ENCODE assay signal across 8 cellular contexts in the genomic region with DNA sequence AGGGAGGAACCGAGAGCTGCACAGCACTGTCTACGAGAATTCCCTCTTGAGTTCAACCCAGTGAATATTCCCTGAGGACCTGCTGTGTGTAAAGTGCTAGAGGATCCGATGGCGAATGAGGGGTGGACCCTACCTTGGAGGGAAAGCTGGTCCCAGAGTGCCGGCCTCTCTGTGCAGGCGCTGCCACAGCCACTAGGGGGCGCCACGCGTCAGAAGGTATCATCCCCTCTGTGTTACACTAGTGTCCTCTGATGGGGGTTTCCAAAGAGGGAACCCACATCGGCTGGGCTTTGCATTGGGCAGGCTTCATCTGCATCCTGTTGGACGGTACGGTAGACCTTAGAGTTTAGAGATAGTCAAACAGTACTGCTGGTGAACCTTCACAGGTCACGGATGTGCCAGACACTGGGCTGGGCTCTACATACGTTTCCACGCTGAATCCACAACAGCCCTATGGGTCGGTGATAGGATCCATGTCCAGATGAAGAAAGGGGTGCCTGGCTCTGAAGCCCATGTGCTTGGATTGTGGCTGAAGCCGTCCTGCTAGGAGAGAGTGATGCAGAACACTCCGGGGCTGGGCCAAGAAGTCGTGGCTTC. TPM values are rescaled to one million over a fixed set of nuclear protein-coding genes. Genes with fewer than 3 reads are reported as not detected.
DNase-seq lines count a peak whose midpoint lies in the region; ATAC-seq and TF ChIP-seq lines count a peak whose summit lies in the region.

No MANE protein-coding gene starts in this region.

- peak; percentile 74 for TF ChIP-seq CTCF in AG04449 (IDR thresholded peaks at IDR 0.05; ENCODE audit: insufficient read depth, low read length, missing control alignments)
- TF ChIP-seq CTCF in heart right ventricle (IDR thresholded peaks at IDR 0.05) = peak; percentile 36 to 88 (median 82)

- no peak overlapping the region for H3K27ac ChIP-seq in heart right ventricle

- POLR2A ChIA-PET in AG04449 (lab: Yijun Ruan, JAX) = no interaction called here

- H3K4me1 ChIP-seq in heart right ventricle = peaks cover 0 to 27% (median 20%) of the 10 kb centered on the region in 9 donors

- peaks cover 0 to 100% (median 40%) of the 10 kb centered on the region in 9 donors for H3K36me3 ChIP-seq in heart right ventricle

- H3K4me3 ChIP-seq in AG04449 (ENCODE audit: low read depth, low read length) (no peak overlapping the region), heart right ventricle (no peak overlapping the region)

- CTCF ChIA-PET in AG04449 (lab: Yijun Ruan, JAX) = interaction anchor here (1.0 to 1.5 kb wide), 5 partner anchors 9 to 20 kb away, joined by 3 to 6 read pairs (median 4); no protein-coding TSS in a partner anchor

- DNase-seq in AG04449 (ENCODE audit: low read depth, low spot score) = no peak
- DNase-seq in RPMI8226 = peak; percentile 52
- peak; percentile 36 for DNase-seq in activated gamma-delta T cell (lab: John Stamatoyannopoulos, UW)
- peak in 1 of 2 donors; percentile 56 for DNase-seq in heart right ventricle
- peak; percentile 60 to 71 (median 68) for DNase-seq in stimulated activated CD4-positive, alpha-beta T cell treated with anti-CD3 and anti-CD28 coated beads, Interleukin-12 subunit alpha, Interleukin-12 subunit beta, amount 100 ng/mL, for 48 hours (ENCODE audit: low read depth in 2 of 3, low spot score in 1 of 3)

- intact Hi-C loops in heart right ventricle (cut with DNase I) = loop anchor here in 2 of 10 donors (5.0 to 10.0 kb wide), 3 partner anchors 38 to 154 kb away; partner anchors contain the start of genes COA5 (in 1 of the 2), INPP4A (in 1 of the 2) and UNC50 (in 1 of the 2)

- ATAC-seq in GM18517 (IDR thresholded peaks at IDR 0.05; ENCODE audit: unreplicated experiment) (peak; percentile 53), heart right ventricle (peak in 5 of 8 donors; percentile 13 to 50 (median 33)), GM21390 (IDR thresholded peaks at IDR 0.05; ENCODE audit: unreplicated experiment) (no peak), GM21526 (IDR thresholded peaks at IDR 0.05; ENCODE audit: low FRiP score, unreplicated experiment) (no peak)

- no peaks in the 10 kb centered on the region for H3K27me3 ChIP-seq in heart right ventricle

- WGBS in heart right ventricle, 2 donors = 72 to 74% methylated on average over 19 of the region's 19 CpGs

- no peaks in the 10 kb centered on the region for H3K9me3 ChIP-seq in heart right ventricle

RNA-seq across cellular contexts. Expression of gene COA5, which starts 39.0 kb away (rescaled TPM):
- total RNA-seq in heart right ventricle = 10 to 100 TPM; 20.2 to 33.8 (median 26.0) TPM
- polyA plus RNA-seq in heart right ventricle = 10 to 100 TPM; 22.6 to 61.2 TPM

RNA-seq across cellular contexts. Expression of gene UNC50, which starts 39.1 kb away (rescaled TPM):
- total RNA-seq in heart right ventricle = 10 to 100 TPM; 21.3 to 34.2 (median 25.3) TPM
- polyA plus RNA-seq in heart right ventricle = 10 to 100 TPM; 30.4 to 58.4 TPM

Comparison
In these comparisons a context has a peak if more than half of its experiments do, and no peak if none do; other contexts are left out.
1. ATAC-seq: peak in GM18517 (single experiment) and heart right ventricle (5 of 8); none in GM21390 (single experiment) and GM21526 (single experiment).